1 cellular context compared by ENCODE assay signal in genomic region chr12:71721781-71722511, GRCh38.
A peak's percentile ranks its signal among the peaks of the same experiment; 100 is the strongest.
TF ChIP-seq lines count a peak whose summit lies in the region.

No MANE protein-coding gene starts in this region.

TF ChIP-seq in K562, 482 proteins besides CTCF, POLR2A, EP300 and RAD21:
- TF ChIP-seq PML (IDR thresholded peaks at IDR 0.05; ENCODE audit: low read length) = no peak
- TF ChIP-seq SMARCA4 (IDR thresholded peaks at IDR 0.05) = peak; percentile 37; the same call in 1 of the 2 replicates
- peak; percentile 63 for TF ChIP-seq TEAD4 (IDR thresholded peaks at IDR 0.05; ENCODE audit: low read length)
- no peak for TF ChIP-seq TEAD4 (CRISPR knock-in tag; IDR thresholded peaks at IDR 0.05; ENCODE audit: borderline replicate concordance)
- peak; percentile 53 for TF ChIP-seq NFIC (IDR thresholded peaks at IDR 0.05)
- TF ChIP-seq RCOR1 (IDR thresholded peaks at IDR 0.05; ENCODE audit: borderline replicate concordance in 1 of 2, low read depth in 2 of 2, low read length in 2 of 2) = 0 out of 4 replicates have a peak, but pooled peaks of 1 of the 2 experiments have one; percentile 7
- peak; percentile 15; the same call in 1 of the 2 replicates for TF ChIP-seq NCOR1 (IDR thresholded peaks at IDR 0.05)
- TF ChIP-seq FOXK2 (conservative IDR thresholded peaks at IDR 0.05 in 1 of 2, IDR thresholded peaks at IDR 0.05 in 1 of 2; ENCODE audit: low read depth in 2 of 2) = 0 out of 4 replicates have a peak, but pooled peaks have one; percentile 17 to 26
- TF ChIP-seq EHMT2 (IDR thresholded peaks at IDR 0.05) = peak; percentile 39; the same call in 1 of the 2 replicates
- TF ChIP-seq HMG20A (CRISPR knock-in tag; conservative IDR thresholded peaks at IDR 0.05) = no peak
- peak; percentile 24 for TF ChIP-seq PRDM10 (IDR thresholded peaks at IDR 0.05; ENCODE audit: partially characterized antibody)
- peak; percentile 70 for TF ChIP-seq CBFA2T3 (IDR thresholded peaks at IDR 0.05)
- TF ChIP-seq PHF20 (IDR thresholded peaks at IDR 0.05; ENCODE audit: partially characterized antibody) = no peak
- TF ChIP-seq ZFP36 (IDR thresholded peaks at IDR 0.05; ENCODE audit: low read depth, low read length, partially characterized antibody) = peak; percentile 71
- peak; percentile 46 for TF ChIP-seq CBFA2T2 (conservative IDR thresholded peaks at IDR 0.05)
- TF ChIP-seq POLR2AphosphoS5 (IDR thresholded peaks at IDR 0.05; ENCODE audit: control insufficient read depth, insufficient read depth, low read depth, low read length) = peak; percentile 35; the same call in 1 of the 2 replicates
- TF ChIP-seq ARID1B (IDR thresholded peaks at IDR 0.05) = peak; percentile 57
- peak; percentile 77 for TF ChIP-seq TCF3 (CRISPR knock-in tag; IDR thresholded peaks at IDR 0.05)
- TF ChIP-seq CHAMP1 (IDR thresholded peaks at IDR 0.05) = peak; percentile 20; the same call in 1 of the 2 replicates
- TF ChIP-seq CBX3 (IDR thresholded peaks at IDR 0.05; ENCODE audit: borderline replicate concordance in 1 of 2, low read length in 2 of 2) = no peak
- no peak for TF ChIP-seq HOMEZ (CRISPR knock-in tag; IDR thresholded peaks at IDR 0.05)
